In genomic region chr9:111034573-111035539, GRCh38 we compare ENCODE assay signal across 1 cellular context.
TF ChIP-seq lines count a peak whose summit lies in the region.

No MANE protein-coding gene starts in this region.

TF ChIP-seq in GM23338, 12 proteins besides CTCF, POLR2A, EP300 and RAD21:
- TF ChIP-seq REST (IDR thresholded peaks at IDR 0.05; ENCODE audit: unreplicated experiment): no peak
- TF ChIP-seq ZNF331 (CRISPR knock-in tag; IDR thresholded peaks at IDR 0.05; ENCODE audit: low read depth): no peak
- TF ChIP-seq EZH2phosphoT487 (IDR thresholded peaks at IDR 0.05; ENCODE audit: unreplicated experiment): no peak
- TF ChIP-seq EZH2 (IDR thresholded peaks at IDR 0.05; ENCODE audit: low read depth, unreplicated experiment): no peak
- TF ChIP-seq STAT1 (IDR thresholded peaks at IDR 0.05; ENCODE audit: unreplicated experiment): no peak
- no peak for TF ChIP-seq ETS1 (IDR thresholded peaks at IDR 0.05)
- no peak for TF ChIP-seq ZNF114 (CRISPR knock-in tag; IDR thresholded peaks at IDR 0.05)
- TF ChIP-seq ZNF462 (CRISPR knock-in tag; IDR thresholded peaks at IDR 0.05): no peak
- TF ChIP-seq JUNB (IDR thresholded peaks at IDR 0.05; ENCODE audit: unreplicated experiment): no peak
- TF ChIP-seq POLR2AphosphoS5 (IDR thresholded peaks at IDR 0.05; ENCODE audit: low read depth): no peak
- no peak for TF ChIP-seq NANOG (IDR thresholded peaks at IDR 0.05; ENCODE audit: borderline replicate concordance)
- TF ChIP-seq CREB1 (CRISPR knock-in tag; IDR thresholded peaks at IDR 0.05; ENCODE audit: low read depth): no peak
